In the genomic region with DNA sequence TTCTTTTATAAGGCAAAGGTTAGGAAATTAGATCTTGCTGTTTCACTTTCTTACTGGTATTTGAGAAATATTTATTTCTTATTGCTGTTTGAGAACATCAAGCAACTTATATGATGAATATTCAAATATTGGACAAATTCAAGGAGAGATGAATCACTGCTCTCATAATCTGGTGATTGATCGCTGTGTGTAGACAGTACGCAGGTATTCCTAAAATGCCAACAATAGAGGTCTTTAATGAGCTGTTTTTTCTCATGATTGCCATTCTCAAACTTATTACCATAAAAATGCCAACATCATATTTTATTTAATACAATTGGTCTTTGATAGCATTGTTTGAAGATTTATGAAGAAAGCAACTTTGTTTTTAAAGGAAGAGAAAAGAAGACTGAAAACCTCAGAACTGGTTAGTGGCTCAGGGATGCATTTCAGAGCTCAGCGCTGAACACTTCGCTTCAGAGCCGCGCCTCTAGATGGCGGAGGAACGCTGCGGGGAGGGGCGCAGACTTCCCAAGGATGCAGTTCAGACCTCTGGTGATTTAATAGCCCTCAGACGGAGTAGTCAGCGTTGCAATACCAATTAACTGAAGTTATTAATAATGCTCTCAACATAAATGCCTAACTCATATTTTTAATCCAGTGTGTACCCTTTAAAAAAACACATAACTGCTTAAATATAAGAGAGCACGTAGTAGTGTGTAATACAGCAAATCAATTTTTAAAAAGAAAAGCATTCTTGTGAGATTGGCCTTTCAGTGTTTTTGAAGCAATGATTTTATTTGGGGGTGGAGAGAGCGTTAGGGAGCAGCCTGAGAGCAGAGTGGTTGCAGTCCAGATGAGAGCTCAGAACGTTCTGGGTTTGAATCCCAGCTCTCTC, we compare ENCODE assay signal across 8 cellular contexts. TPM values are rescaled to one million over a fixed set of nuclear protein-coding genes. Genes with fewer than 3 reads are reported as not detected.
DNase-seq lines count a peak whose midpoint lies in the region; ATAC-seq and TF ChIP-seq lines count a peak whose summit lies in the region.

No MANE protein-coding gene starts in this region.

- peaks cover 8% of the 10 kb centered on the region for H3K27me3 Mint-ChIP-seq in activated T-helper 1 cell treated with anti-CD3 and anti-CD28 coated beads, Interleukin-12 subunit alpha, Interleukin-12 subunit beta, Interleukin-2, Interleukin-4 antibody, amounts not matched to agents 30 ng/mL and 10 ng/mL and 1 ng/mL, durations not matched to agents 14 hours and 24 hours and 36 hours (ENCODE audit: insufficient read depth)

- in situ Hi-C loops in ACHN (cut with HindIII; ENCODE audit: low pct_ligation_motif_present, low pct_unique_long_range_greater_than_20kb, low sequenced_read_pairs) = no loop called here

- H3K4me1 Mint-ChIP-seq in activated T-helper 1 cell treated with anti-CD3 and anti-CD28 coated beads, Interleukin-12 subunit alpha, Interleukin-12 subunit beta, Interleukin-2, Interleukin-4 antibody, amounts not matched to agents 30 ng/mL and 10 ng/mL and 1 ng/mL, durations not matched to agents 14 hours and 24 hours and 36 hours (ENCODE audit: low read depth) = peaks cover 11% of the 10 kb centered on the region

- H3K9me3 ChIP-seq in stomach = no peaks in the 10 kb centered on the region

- WGBS in stomach, 5 donors = 24 to 29% (median 27%) methylated on average over 15 of the region's 15 CpGs

- H3K36me3 ChIP-seq in stomach = no peaks in the 10 kb centered on the region

- H3K27me3 ChIP-seq in stomach = no peaks in the 10 kb centered on the region

- H3K9me3 Mint-ChIP-seq in activated T-helper 1 cell treated with anti-CD3 and anti-CD28 coated beads, Interleukin-12 subunit alpha, Interleukin-12 subunit beta, Interleukin-2, Interleukin-4 antibody, amounts not matched to agents 30 ng/mL and 10 ng/mL and 1 ng/mL, durations not matched to agents 14 hours and 24 hours and 36 hours = no peaks in the 10 kb centered on the region

- peak; percentile 36 for ATAC-seq in GM18519 (IDR thresholded peaks at IDR 0.05; ENCODE audit: low FRiP score, unreplicated experiment)
- ATAC-seq in HG03039 (IDR thresholded peaks at IDR 0.05; ENCODE audit: unreplicated experiment) = no peak

- H3K4me3 ChIP-seq in stomach = no peak overlapping the region

- intact Hi-C loops in stomach (cut with DNase I; ENCODE audit: low total_unique reads) = no loop called here
- intact Hi-C loops in activated T-helper 1 cell treated with anti-CD3 and anti-CD28 coated beads, Interleukin-12 subunit alpha, Interleukin-12 subunit beta, Interleukin-2, Interleukin-4 antibody, amounts not matched to agents 30 ng/mL and 10 ng/mL and 1 ng/mL, durations not matched to agents 14 hours and 24 hours and 36 hours (cut with micrococcal nuclease) = loop anchor here (2.0 kb wide), 1 partner anchor 56 kb away; no protein-coding TSS in a partner anchor

- no peak for TF ChIP-seq POLR2A in stomach (IDR thresholded peaks at IDR 0.05)

- no peak for TF ChIP-seq EP300 in stomach (IDR thresholded peaks at IDR 0.05)

- peak in 4 of 7 experiments; percentile 9 to 39 (median 32) for TF ChIP-seq CTCF in stomach (IDR thresholded peaks at IDR 0.05)

- no peak overlapping the region for H3K4me3 Mint-ChIP-seq in activated T-helper 1 cell treated with anti-CD3 and anti-CD28 coated beads, Interleukin-12 subunit alpha, Interleukin-12 subunit beta, Interleukin-2, Interleukin-4 antibody, amounts not matched to agents 30 ng/mL and 10 ng/mL and 1 ng/mL, durations not matched to agents 14 hours and 24 hours and 36 hours

- H3K36me3 Mint-ChIP-seq in activated T-helper 1 cell treated with anti-CD3 and anti-CD28 coated beads, Interleukin-12 subunit alpha, Interleukin-12 subunit beta, Interleukin-2, Interleukin-4 antibody, amounts not matched to agents 30 ng/mL and 10 ng/mL and 1 ng/mL, durations not matched to agents 14 hours and 24 hours and 36 hours (ENCODE audit: low read depth) = no peaks in the 10 kb centered on the region

- H3K27ac ChIP-seq in stomach = no peak overlapping the region

- no peak overlapping the region for H3K27ac Mint-ChIP-seq in activated T-helper 1 cell treated with anti-CD3 and anti-CD28 coated beads, Interleukin-12 subunit alpha, Interleukin-12 subunit beta, Interleukin-2, Interleukin-4 antibody, amounts not matched to agents 30 ng/mL and 10 ng/mL and 1 ng/mL, durations not matched to agents 14 hours and 24 hours and 36 hours

- DNase-seq in ACHN (peak; percentile 61), M059J (ENCODE audit: low read depth) (peak; percentile 11), amygdala (lab: John Stamatoyannopoulos, UW) (peak in 35 of 56 donors; percentile 1 to 65 (median 18)), inferior parietal cortex (ENCODE audit: extremely low spot score) (peak; percentile 62), stomach (peak; percentile 41)
- no peak for DNase-seq in activated T-helper 1 cell treated with anti-CD3 and anti-CD28 coated beads, Interleukin-12 subunit alpha, Interleukin-12 subunit beta, Interleukin-2, Interleukin-4 antibody, amounts not matched to agents 30 ng/mL and 10 ng/mL and 1 ng/mL, durations not matched to agents 14 hours and 24 hours and 36 hours (ENCODE audit: low spot score)

- peaks cover 0 to 8% (median 0%) of the 10 kb centered on the region in 4 donors for H3K4me1 ChIP-seq in stomach

RNA-seq across cellular contexts. Expression of a gene that starts 38.5 kb away (rescaled TPM):
- 0.02 TPM in 1 of 2 replicates, not detected in the other for total RNA-seq in M059J (2014; rRNA removed; shearing (Covaris generic))
- total RNA-seq in stomach = 10 to 100 TPM in 2 of 5 donors, 1 to 10 TPM in 3; 1.8 to 14.5 (median 3.1) TPM
- polyA plus RNA-seq in stomach = 1 to 10 TPM; 1.5 to 2.4 (median 2.3) TPM
- total RNA-seq in activated T-helper 1 cell treated with anti-CD3 and anti-CD28 coated beads, Interleukin-12 subunit alpha, Interleukin-12 subunit beta, Interleukin-2, Interleukin-4 antibody, amounts not matched to agents 30 ng/mL and 10 ng/mL and 1 ng/mL, durations not matched to agents 14 hours and 24 hours and 36 hours = 0.99 and 1.1 TPM in 2 replicates
